ENCODE assay signal across 8 cellular contexts in genomic region chr2:111698743-111699554, GRCh38.
A peak's percentile ranks its signal among the peaks of the same experiment; 100 is the strongest.
DNase-seq lines count a peak whose midpoint lies in the region; ATAC-seq and TF ChIP-seq lines count a peak whose summit lies in the region.

No MANE protein-coding gene starts in this region.

- ATAC-seq in upper lobe of right lung (peak; percentile 93), GM21737 (IDR thresholded peaks at IDR 0.05; ENCODE audit: unreplicated experiment) (no peak)

- no peak overlapping the region for H3K4me3 ChIP-seq in OCI-LY7 (ENCODE audit: low read depth, low read length, poor library complexity, severe bottlenecking)
- H3K4me3 ChIP-seq in fibroblast of mammary gland (ENCODE audit: control insufficient read depth, low read depth, low read length), result no peak overlapping the region
- peak overlapping the region; percentile 45 for H3K4me3 ChIP-seq in osteoblast (ENCODE audit: insufficient read depth, low read length)
- H3K4me3 ChIP-seq in upper lobe of right lung, result no peak overlapping the region

- H2AFZ ChIP-seq in OCI-LY7 (ENCODE audit: low read length) (peak overlapping the region; percentile 70), osteoblast (ENCODE audit: low read length) (peak overlapping the region; percentile 62)

- H3K4me1 ChIP-seq in OCI-LY7 (ENCODE audit: insufficient read depth, low read length, poor library complexity, severe bottlenecking) (peaks cover 53% of the 10 kb centered on the region), osteoblast (ENCODE audit: insufficient read depth, low read length) (peaks cover 23% of the 10 kb centered on the region), upper lobe of right lung (peaks cover 27% of the 10 kb centered on the region)

- H3K9me3 ChIP-seq in OCI-LY7 (ENCODE audit: low read length) (0 out of 2 replicates have a peak, but pooled peaks cover 8% of the 10 kb centered on the region), osteoblast (ENCODE audit: low read depth, low read length) (no peaks in the 10 kb centered on the region), upper lobe of right lung (no peaks in the 10 kb centered on the region)

- DNase-seq in CMK (ENCODE audit: low read depth) (peak; percentile 85), HK-2 (ENCODE audit: unreplicated experiment) (peak; percentile 88), OCI-LY7 (ENCODE audit: low spot score) (peak; percentile 83), activated T-cell treated with anti-CD3 and anti-CD28 coated beads for 48 hours (ENCODE audit: low read depth) (peak; percentile 43), fibroblast of mammary gland (ENCODE audit: low read depth) (peak; percentile 100), osteoblast (ENCODE audit: insufficient read length, low spot score, missing footprints) (peak; percentile 96), upper lobe of right lung (peak; percentile 75)

- intact Hi-C loops in OCI-LY7 (cut with micrococcal nuclease; ENCODE audit: unreplicated experiment) (no loop called here), upper lobe of right lung (cut with DNase I) (no loop called here)

- H3K27me3 ChIP-seq in osteoblast (ENCODE audit: insufficient read depth, low read length), result no peaks in the 10 kb centered on the region
- H3K27me3 ChIP-seq in upper lobe of right lung, result no peaks in the 10 kb centered on the region

- TF ChIP-seq CTCF in OCI-LY7 (conservative IDR thresholded peaks at IDR 0.05; ENCODE audit: low read length), result peak; percentile 82
- peak; percentile 54 for TF ChIP-seq CTCF in fibroblast of mammary gland (conservative IDR thresholded peaks at IDR 0.05; ENCODE audit: control insufficient read depth, insufficient read depth, low read depth, low read length)
- TF ChIP-seq CTCF in osteoblast (IDR thresholded peaks at IDR 0.05; ENCODE audit: extremely low read depth, low read depth, low read length), result peak; percentile 68
- no peak for TF ChIP-seq CTCF in upper lobe of right lung (IDR thresholded peaks at IDR 0.05)

- POLR2A ChIA-PET in OCI-LY7 (lab: Charles Lee), result interaction anchor here (0.8 to 1.5 kb wide), 6 partner anchors 10 to 217 kb away, joined by 3 to 4 read pairs (median 3); no protein-coding TSS in a partner anchor

- peaks cover 5% of the 10 kb centered on the region; the same call in 1 of the 2 replicates for H3K79me2 ChIP-seq in OCI-LY7 (ENCODE audit: insufficient read depth, low read depth, low read length)
- H3K79me2 ChIP-seq in osteoblast (ENCODE audit: insufficient read depth, low read length), result no peaks in the 10 kb centered on the region

- H3K9me2 ChIP-seq in OCI-LY7 (ENCODE audit: insufficient read depth, low read length), result no peaks in the 10 kb centered on the region

- H4K20me1 ChIP-seq in OCI-LY7 (ENCODE audit: insufficient read depth, low read length) (no peaks in the 10 kb centered on the region), osteoblast (ENCODE audit: insufficient read depth, low read length) (no peaks in the 10 kb centered on the region)

- no TSS peak for BruUV-seq in OCI-LY7 (replicated peaks; lab: Mats Ljungman, UMichigan)

- H3K27ac ChIP-seq in OCI-LY7 (ENCODE audit: low read depth, low read length, poor library complexity, severe bottlenecking), result peak overlapping the region; percentile 4
- peak overlapping the region; percentile 53 for H3K27ac ChIP-seq in osteoblast (ENCODE audit: low read depth, low read length)
- H3K27ac ChIP-seq in upper lobe of right lung, result no peak overlapping the region

- CTCF ChIA-PET in OCI-LY7 (lab: Charles Lee; ENCODE audit: unreplicated experiment), result interaction anchor here (1.1 to 1.3 kb wide), 2 partner anchors 8 to 14 kb away, joined by 3 to 4 read pairs; no protein-coding TSS in a partner anchor

- H3K4me2 ChIP-seq in OCI-LY7 (ENCODE audit: low read length) (peak overlapping the region; percentile 24), osteoblast (ENCODE audit: insufficient read depth, low read length) (peak overlapping the region; percentile 63)

- H3K36me3 ChIP-seq in OCI-LY7 (ENCODE audit: insufficient read depth, low read length) (no peaks in the 10 kb centered on the region; the same call in 1 of the 2 replicates), osteoblast (ENCODE audit: insufficient read depth, low read length) (no peaks in the 10 kb centered on the region), upper lobe of right lung (no peaks in the 10 kb centered on the region)

Comparison
In these comparisons a context has a peak if more than half of its experiments do, and no peak if none do; other contexts are left out.
1. DNase-seq: peak in every context shown above with its lines; median percentile 100 in fibroblast of mammary gland; 96 in osteoblast; 88 in HK-2; 85 in CMK; 83 in OCI-LY7; 75 in upper lobe of right lung; 43 in activated T-cell treated with anti-CD3 and anti-CD28 coated beads for 48 hours.